In genomic region chr19:17424743-17425365, GRCh38 we compare ENCODE assay signal across 9 cellular contexts. TPM values are rescaled to one million over a fixed set of nuclear protein-coding genes. Genes with fewer than 3 reads are reported as not detected.
DNase-seq lines count a peak whose midpoint lies in the region; ATAC-seq, FAIRE-seq and TF ChIP-seq lines count a peak whose summit lies in the region.
"Had no signal": no experiment of that assay in that cellular context is flagged by ENCODE, and none has a peak within 500 bp of the region (broad histone marks: within the 10 kb centered on the region; RNA-seq: fewer than 3 reads in every experiment).

No MANE protein-coding gene starts in this region.

- DNase-seq in AG04449 (ENCODE audit: low read depth, low spot score) (no peak), RWPE1 (ENCODE audit: low spot score) (no peak), H1 (ENCODE audit: low read depth in 1 of 2, low spot score in 2 of 2) (peak in 1 of 2 experiments; percentile 91), NCI-H1436 (lab: John Stamatoyannopoulos, UW) (no peak), H4 (ENCODE audit: low spot score) (no peak)

- no peak overlapping the region for H3K14ac ChIP-seq in H1 (ENCODE audit: insufficient read length)

- FAIRE-seq in H1 (lab: Jason Lieb, UNC) = peak; percentile 87

- no peak overlapping the region; the same call in 1 of the 2 replicates for H2AFZ ChIP-seq in H1 (ENCODE audit: low read length)

- TF ChIP-seq RAD21 in H1 (IDR thresholded peaks at IDR 0.05 in 1 of 2, conservative IDR thresholded peaks at IDR 0.05 in 1 of 2; ENCODE audit: low read depth in 2 of 2, low read length in 2 of 2) = peak; percentile 62 to 75

- H3K79me2 ChIP-seq in H1 (ENCODE audit: control insufficient read depth in 1 of 2, insufficient read depth in 2 of 2, low read length in 2 of 2) = no peaks in the 10 kb centered on the region

- H4K8ac ChIP-seq in H1 (ENCODE audit: extremely low read depth, insufficient read depth, low read length) = peak overlapping the region; percentile 83; the same call in 1 of the 2 replicates

- no peak for ATAC-seq in GM21786 (IDR thresholded peaks at IDR 0.05; ENCODE audit: unreplicated experiment)

- H3K4me3 ChIP-seq in AG04449 (ENCODE audit: low read depth, low read length) (no peak overlapping the region), H1 (ENCODE audit: extremely low read depth in 1 of 4, insufficient read depth in 2 of 4, low read depth in 3 of 4, low read length in 4 of 4) (peak overlapping the region; percentile 9 to 63 (median 34); a peak in 5 of 8 replicates)

- peaks cover 4% of the 10 kb centered on the region for H3K36me3 Mint-ChIP-seq in nephron (ENCODE audit: low read depth)

- POLR2A ChIA-PET in AG04449 (lab: Yijun Ruan, JAX) = no interaction called here
- POLR2A ChIA-PET in RWPE1 (lab: Yijun Ruan, JAX; ENCODE audit: low non-redundant PET) = no interaction called here
- POLR2A ChIA-PET in H1 (lab: Charles Lee; ENCODE audit: partially characterized antibody) = interaction anchor here (0.6 to 1.4 kb wide), 6 partner anchors 9 to 192 kb away, joined by 3 to 5 read pairs (median 4); no protein-coding TSS in a partner anchor

- WGBS in H1 (ENCODE audit: extremely low coverage in 1 of 2, insufficient coverage in 1 of 2, insufficient read length in 1 of 2, insufficient replicate concordance in 2 of 2, low coverage in 1 of 2, low lambda C conversion rate in 2 of 2, missing lambda C conversion rate in 1 of 2), 2 experiments = 21% methylated on average over 23 of the region's 27 CpGs; no CpG with 5 or more reads in 1 of the 2 experiments

- no peak overlapping the region for H3K9ac ChIP-seq in H1 (replicated peaks in 1 of 4; ENCODE audit: extremely low read depth in 1 of 4, low read depth in 3 of 4, low read length in 3 of 4)

- H3K4me2 ChIP-seq in H1 (ENCODE audit: insufficient read depth in 1 of 2, low read depth in 2 of 2, low read length in 2 of 2) = peak overlapping the region; percentile 5 to 70

- peak overlapping the region; percentile 53 to 69 (median 68) for H3K4me3 Mint-ChIP-seq in nephron

- no peaks in the 10 kb centered on the region for H3K79me1 ChIP-seq in H1 (ENCODE audit: low read depth, low read length)

- TF ChIP-seq CTCF in AG04449 (IDR thresholded peaks at IDR 0.05; ENCODE audit: insufficient read depth, low read length, missing control alignments) (peak; percentile 61), GM12872 (IDR thresholded peaks at IDR 0.05; ENCODE audit: insufficient read depth, low read depth, low read length) (peak; percentile 44), RWPE1 (conservative IDR thresholded peaks at IDR 0.05; ENCODE audit: low read depth) (peak; percentile 58), H1 (IDR thresholded peaks at IDR 0.05; ENCODE audit: control extremely low read depth in 1 of 3, insufficient read depth in 1 of 3, low read depth in 1 of 3, low read length in 3 of 3) (peak; percentile 81 to 90 (median 81)), nephron (IDR thresholded peaks at IDR 0.05; ENCODE audit: unreplicated experiment in 3 of 3) (peak; percentile 45 to 61 (median 46))

- no peak for TF ChIP-seq EP300 in H1 (IDR thresholded peaks at IDR 0.05; ENCODE audit: borderline replicate concordance in 1 of 2, low read depth in 2 of 2, low read length in 2 of 2)

- no peaks in the 10 kb centered on the region for H3K9me3 Mint-ChIP-seq in nephron

- H2BK20ac ChIP-seq in H1 (ENCODE audit: low read length) = no peak overlapping the region

- no peak overlapping the region for H3K23ac ChIP-seq in H1 (ENCODE audit: insufficient read length)

- peaks cover 18% of the 10 kb centered on the region for H3K4me1 Mint-ChIP-seq in nephron

- H3K27me3 Mint-ChIP-seq in nephron (ENCODE audit: low read depth) = no peaks in the 10 kb centered on the region

- no peak overlapping the region for H3K56ac ChIP-seq in H1 (replicated peaks; ENCODE audit: insufficient read length, low read depth, low read length)

- no peaks in the 10 kb centered on the region; a peak in 2 of 7 replicates for H3K27me3 ChIP-seq in H1 (replicated peaks in 1 of 4; ENCODE audit: control insufficient read depth in 3 of 4, extremely low read depth in 1 of 4, insufficient read depth in 3 of 4, low read length in 3 of 4)

- H3K4me1 ChIP-seq in H1 (replicated peaks in 1 of 4; ENCODE audit: control insufficient read depth in 3 of 4, insufficient read depth in 4 of 4, low read length in 3 of 4) = peaks cover 0 to 12% (median 6%) of the 10 kb centered on the region in 4 experiments; a peak in 6 of 7 replicates

- no peaks in the 10 kb centered on the region for H3K36me3 ChIP-seq in H1 (ENCODE audit: control insufficient read depth in 2 of 4, insufficient read depth in 4 of 4, low read length in 3 of 4)

- H4K91ac ChIP-seq in H1 (replicated peaks; ENCODE audit: insufficient read length, low read length) = peak overlapping the region; percentile 2

- no peak overlapping the region for H3K27ac Mint-ChIP-seq in nephron

- no peak overlapping the region; the same call in none of the 2 replicates for H3K18ac ChIP-seq in H1 (ENCODE audit: extremely low read depth, low read length)

- H2AK5ac ChIP-seq in H1 (ENCODE audit: low read depth, low read length) = no peak overlapping the region

- peak overlapping the region; percentile 28 for H3K27ac ChIP-seq in RWPE1
- no peak overlapping the region for H3K27ac ChIP-seq in H1 (ENCODE audit: low read depth, low read length)
- H3K27ac ChIP-seq: epithelial cell of prostate had no signal

- no peak overlapping the region for H2BK120ac ChIP-seq in H1 (replicated peaks; ENCODE audit: low read depth, low read length)

- H4K20me1 ChIP-seq in H1 (replicated peaks in 1 of 2; ENCODE audit: control insufficient read depth in 1 of 2, insufficient read depth in 2 of 2, low read length in 2 of 2) = peaks cover 0 to 4% of the 10 kb centered on the region in 2 experiments

- H3K4ac ChIP-seq in H1 (replicated peaks; ENCODE audit: insufficient read length, low read depth, low read length) = no peak overlapping the region

- H3K9me3 ChIP-seq in H1 (ENCODE audit: insufficient read depth in 2 of 2, low read depth in 1 of 2, low read length in 1 of 2) = no peaks in the 10 kb centered on the region

- H3K23me2 ChIP-seq in H1 (ENCODE audit: low read depth, low read length) = peaks cover 9% of the 10 kb centered on the region

- peak overlapping the region; percentile 23; the same call in 1 of the 2 replicates for H2BK12ac ChIP-seq in H1 (ENCODE audit: low read depth, low read length)

- H2BK5ac ChIP-seq in H1 (ENCODE audit: low read depth, low read length) = 0 out of 2 replicates have a peak overlapping the region, but pooled peaks have one; percentile 66

- CTCF ChIA-PET in AG04449 (lab: Yijun Ruan, JAX) (interaction anchor here (0.9 to 1.3 kb wide), 3 partner anchors 10 to 429 kb away, joined by 3 to 6 read pairs (median 4); no protein-coding TSS in a partner anchor), RWPE1 (lab: Yijun Ruan, JAX) (interaction anchor here (0.5 to 1.5 kb wide), 3 partner anchors 19 to 89 kb away, joined by 3 to 4 read pairs (median 4); no protein-coding TSS in a partner anchor), H1 (lab: Charles Lee; ENCODE audit: partially characterized antibody) (interaction anchor here (0.6 to 2.7 kb wide), 9 partner anchors 8 to 89 kb away, joined by 3 to 16 read pairs (median 3); partner anchors contain the start of gene CCDC194)

- H4K5ac ChIP-seq in H1 (ENCODE audit: insufficient read length, low read depth, low read length) = no peak overlapping the region

- no peak for TF ChIP-seq POLR2A in H1 (IDR thresholded peaks at IDR 0.05; ENCODE audit: control extremely low read depth in 1 of 2, low read depth in 2 of 2, low read length in 2 of 2)

- no peak overlapping the region for H2BK15ac ChIP-seq in H1 (ENCODE audit: low read length)

RNA-seq across cellular contexts. Expression of gene MVB12A, which starts 5.0 kb away (rescaled TPM):
- 36.8 and 37.9 TPM in 2 replicates for total RNA-seq in H1 (2021; fragmentation: NEBNext Ultra II Directional; extraction: Animal tissue kit (Norgen Biotek cat#: 25700))
- 76.6 and 97.7 TPM in 2 replicates for polyA plus RNA-seq in H1 (2011; rRNA removed)
- polyA plus RNA-seq in H1 (2011; cell fraction: cytosol; rRNA removed) = 57.3 TPM
- 68.4 TPM for polyA plus RNA-seq in H1 (2011; cell fraction: nucleus; rRNA removed)
- 22.6 to 49.8 TPM (median 44.7 TPM) in 4 replicates for polyA plus RNA-seq in H1 (2012, experiment 1 of 2)
- 58.2 TPM for polyA plus RNA-seq in H1 (2012, experiment 2 of 2)
- polyA plus RNA-seq in H1 (2013, experiment 1 of 2) = 32.8 TPM
- polyA plus RNA-seq in H1 (2013, experiment 2 of 2) = 35.2 TPM
- 13.8 and 15.3 TPM in 2 replicates for polyA minus RNA-seq in H1 (2011; rRNA and poly(A)+ RNA removed)
- polyA minus RNA-seq in H1 (2011; cell fraction: cytosol; rRNA and poly(A)+ RNA removed) = 16.6 TPM
- 21.0 TPM for polyA minus RNA-seq in H1 (2011; cell fraction: nucleus; rRNA and poly(A)+ RNA removed)
- 155 and 216 TPM in 2 replicates for total RNA-seq in H4 (2014; rRNA removed; shearing (Covaris generic))

RNA-seq across cellular contexts. Expression of gene BST2, which starts 19.4 kb away (rescaled TPM):
- total RNA-seq in H1 (2021; fragmentation: NEBNext Ultra II Directional; extraction: Animal tissue kit (Norgen Biotek cat#: 25700)) = 16.8 and 18.1 TPM in 2 replicates
- polyA plus RNA-seq in H1 (2011; rRNA removed) = 72.8 and 117 TPM in 2 replicates
- polyA plus RNA-seq in H1 (2011; cell fraction: cytosol; rRNA removed) = 114 TPM
- polyA plus RNA-seq in H1 (2011; cell fraction: nucleus; rRNA removed) = 72.3 TPM
- polyA plus RNA-seq in H1 (2012, experiment 1 of 2) = 50.2 to 77.7 TPM (median 65.9 TPM) in 4 replicates
- polyA plus RNA-seq in H1 (2012, experiment 2 of 2) = 123 TPM
- polyA plus RNA-seq in H1 (2013, experiment 1 of 2) = 23.1 TPM
- 28.3 TPM for polyA plus RNA-seq in H1 (2013, experiment 2 of 2)
- polyA minus RNA-seq in H1 (2011; rRNA and poly(A)+ RNA removed) = 29.3 and 39.6 TPM in 2 replicates
- polyA minus RNA-seq in H1 (2011; cell fraction: cytosol; rRNA and poly(A)+ RNA removed) = 22.9 TPM
- polyA minus RNA-seq in H1 (2011; cell fraction: nucleus; rRNA and poly(A)+ RNA removed) = 25.5 TPM
- total RNA-seq in H4 (2014; rRNA removed; shearing (Covaris generic)) = 273 and 396 TPM in 2 replicates

RNA-seq across cellular contexts. Expression of gene TMEM221, which starts 23.6 kb away (rescaled TPM):
- 1.4 and 1.6 TPM in 2 replicates for total RNA-seq in H1 (2021; fragmentation: NEBNext Ultra II Directional; extraction: Animal tissue kit (Norgen Biotek cat#: 25700))
- 2.0 and 2.9 TPM in 2 replicates for polyA plus RNA-seq in H1 (2011; rRNA removed)
- 1.7 TPM for polyA plus RNA-seq in H1 (2011; cell fraction: cytosol; rRNA removed)
- 1.9 TPM for polyA plus RNA-seq in H1 (2011; cell fraction: nucleus; rRNA removed)
- 2.0 to 3.1 TPM (median 2.4 TPM) in 4 replicates for polyA plus RNA-seq in H1 (2012, experiment 1 of 2)
- polyA plus RNA-seq in H1 (2012, experiment 2 of 2) = 3.4 TPM
- polyA plus RNA-seq in H1 (2013, experiment 1 of 2) = 2.8 TPM
- 2.6 TPM for polyA plus RNA-seq in H1 (2013, experiment 2 of 2)
- 0.50 and 0.63 TPM in 2 replicates for polyA minus RNA-seq in H1 (2011; rRNA and poly(A)+ RNA removed)
- 0.88 TPM for polyA minus RNA-seq in H1 (2011; cell fraction: cytosol; rRNA and poly(A)+ RNA removed)
- not detected for polyA minus RNA-seq in H1 (2011; cell fraction: nucleus; rRNA and poly(A)+ RNA removed)
- 0.27 and 1.1 TPM in 2 replicates for total RNA-seq in H4 (2014; rRNA removed; shearing (Covaris generic))

RNA-seq across cellular contexts. Expression of gene CCDC194, which starts 30.9 kb away (rescaled TPM):
- total RNA-seq in H1 (2021; fragmentation: NEBNext Ultra II Directional; extraction: Animal tissue kit (Norgen Biotek cat#: 25700)) = not detected in 2 replicates
- 0.33 and 0.74 TPM in 2 replicates for polyA plus RNA-seq in H1 (2011; rRNA removed)
- 0.54 TPM for polyA plus RNA-seq in H1 (2011; cell fraction: cytosol; rRNA removed)
- 1.4 TPM for polyA plus RNA-seq in H1 (2011; cell fraction: nucleus; rRNA removed)
- 0.20 to 0.72 TPM (median 0.42 TPM) in 3 of 4 replicates, not detected in the other for polyA plus RNA-seq in H1 (2012, experiment 1 of 2)
- not detected for polyA plus RNA-seq in H1 (2012, experiment 2 of 2)
- 0.18 TPM for polyA plus RNA-seq in H1 (2013, experiment 1 of 2)
- 0.17 TPM for polyA plus RNA-seq in H1 (2013, experiment 2 of 2)
- polyA minus RNA-seq in H1 (2011; rRNA and poly(A)+ RNA removed) = 0.22 and 0.54 TPM in 2 replicates
- polyA minus RNA-seq in H1 (2011; cell fraction: cytosol; rRNA and poly(A)+ RNA removed) = not detected
- polyA minus RNA-seq in H1 (2011; cell fraction: nucleus; rRNA and poly(A)+ RNA removed) = 1.4 TPM
- not detected in 2 replicates for total RNA-seq in H4 (2014; rRNA removed; shearing (Covaris generic))

RNA-seq across cellular contexts. Expression of gene NXNL1, which starts 35.9 kb away (rescaled TPM):
- not detected in 2 replicates for total RNA-seq in H1 (2021; fragmentation: NEBNext Ultra II Directional; extraction: Animal tissue kit (Norgen Biotek cat#: 25700))
- not detected in 2 replicates for polyA plus RNA-seq in H1 (2011; rRNA removed)
- polyA plus RNA-seq in H1 (2011; cell fraction: cytosol; rRNA removed) = not detected
- not detected for polyA plus RNA-seq in H1 (2011; cell fraction: nucleus; rRNA removed)
- polyA plus RNA-seq in H1 (2012, experiment 1 of 2) = not detected in 4 replicates
- not detected for polyA plus RNA-seq in H1 (2012, experiment 2 of 2)
- not detected for polyA plus RNA-seq in H1 (2013, experiment 1 of 2)
- polyA plus RNA-seq in H1 (2013, experiment 2 of 2) = not detected
- not detected in 2 replicates for polyA minus RNA-seq in H1 (2011; rRNA and poly(A)+ RNA removed)
- polyA minus RNA-seq in H1 (2011; cell fraction: cytosol; rRNA and poly(A)+ RNA removed) = not detected
- polyA minus RNA-seq in H1 (2011; cell fraction: nucleus; rRNA and poly(A)+ RNA removed) = not detected
- total RNA-seq in H4 (2014; rRNA removed; shearing (Covaris generic)) = not detected in 2 replicates

Comparison
In these comparisons a context has a peak if more than half of its experiments do, and no peak if none do; other contexts are left out.
1. RNA of gene BST2, which starts 19.4 kb away (total RNA-seq): 273 to 396 TPM in H4; 16.8 to 18.1 TPM in H1; every median in the first group is over 10 times any median in the second.
2. Peak in every context shown above with its lines, with median percentiles within 50 percentile points of each other: CTCF ChIP-seq.